Comparison of ENCODE assay signal across 15 cellular contexts in the genomic region with DNA sequence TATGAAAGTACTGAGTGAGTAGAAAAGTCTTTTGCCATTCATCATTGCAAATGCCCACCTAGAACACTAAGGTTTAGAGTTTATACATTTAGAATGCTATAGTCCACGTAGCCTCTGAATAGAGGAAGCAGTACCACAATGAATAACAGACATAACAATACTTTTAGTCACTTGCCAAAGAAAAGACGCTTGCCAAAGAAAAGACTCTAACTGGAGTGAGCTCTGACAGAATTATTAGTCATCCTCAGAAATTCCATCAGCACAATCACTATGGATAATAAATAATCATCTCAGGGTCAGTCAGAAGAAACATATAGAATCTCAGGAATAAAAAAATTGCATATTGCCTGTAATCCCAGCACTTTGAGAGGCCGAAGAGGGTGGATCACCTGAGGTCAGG.
DNase-seq lines count a peak whose midpoint lies in the region; ATAC-seq and TF ChIP-seq lines count a peak whose summit lies in the region.
"Had no signal": no experiment of that assay in that cellular context is flagged by ENCODE, and none has a peak within 500 bp of the region (broad histone marks: within the 10 kb centered on the region; RNA-seq: fewer than 3 reads in every experiment).

No MANE protein-coding gene starts in this region.

- H3K9me3 ChIP-seq in adipocyte (ENCODE audit: control insufficient read depth, low read length) (no peaks in the 10 kb centered on the region), thoracic aorta (no peaks in the 10 kb centered on the region)
- H3K9me3 ChIP-seq: ascending aorta, ovary had no signal

- H3K4me3 ChIP-seq in HFF-Myc (replicated peaks; ENCODE audit: low read depth, low read length) (no peak overlapping the region), adipocyte (ENCODE audit: low read length) (peak overlapping the region; percentile 61), fibroblast of the aortic adventitia (ENCODE audit: low read depth, low read length) (no peak overlapping the region), thoracic aorta (peak overlapping the region; percentile 14)
- H3K4me3 ChIP-seq: ascending aorta, ovary had no signal

- ATAC-seq in thoracic aorta (ENCODE audit: insufficient number of reproducible peaks, low FRiP score, low read depth) (peak; percentile 81), HG03196 (IDR thresholded peaks at IDR 0.05; ENCODE audit: unreplicated experiment) (no peak), sciatic nerve (no peak)
- ATAC-seq: activated T-cell treated with anti-CD3 and anti-CD28 coated beads, Interleukin-2, amount 50 U/mL, for 4 hours; left lobe of liver had no signal

- peak overlapping the region; percentile 19 for H3K9ac ChIP-seq in adipocyte (ENCODE audit: low read length)

- no peaks in the 10 kb centered on the region for H3K27me3 ChIP-seq in adipocyte (replicated peaks; ENCODE audit: control insufficient read depth, insufficient read depth, low read length)
- H3K27me3 ChIP-seq in thoracic aorta (replicated peaks; ENCODE audit: insufficient read depth): no peaks in the 10 kb centered on the region
- H3K27me3 ChIP-seq: ascending aorta, ovary had no signal

- DNase-seq in HFF-Myc (ENCODE audit: extremely low read depth, low read depth) (peak; percentile 59), adipocyte (ENCODE audit: low read depth) (peak; percentile 89), fibroblast of the aortic adventitia (ENCODE audit: low read depth) (peak; percentile 94), thoracic aorta (ENCODE audit: low spot score) (no peak), NCI-H2107 (lab: John Stamatoyannopoulos, UW) (no peak), sciatic nerve (ENCODE audit: low spot score) (no peak)
- DNase-seq: activated T-cell treated with anti-CD3 and anti-CD28 coated beads, Interleukin-2, amount 50 U/mL, for 4 hours; NCI-H187; ovary; RPMI8226; stimulated activated CD4-positive, alpha-beta T cell treated with anti-CD3 and anti-CD28 coated beads, Interleukin-4, amount 100 ng/mL, for 4 hours had no signal

- H3K4me1 ChIP-seq in adipocyte (ENCODE audit: control insufficient read depth, insufficient read depth, low read length): peaks cover 15% of the 10 kb centered on the region
- H3K4me1 ChIP-seq in thoracic aorta (ENCODE audit: control insufficient read depth in 1 of 2, low read depth in 2 of 2): peaks cover 12 to 13% of the 10 kb centered on the region in 2 donors

- intact Hi-C loops in sciatic nerve (cut with DNase I): no loop called here

- peak overlapping the region in 1 of 2 donors; percentile 23 for H3K27ac ChIP-seq in thoracic aorta
- H3K27ac ChIP-seq: ovary, VCaP had no signal

- no peak for TF ChIP-seq CTCF in HFF-Myc (IDR thresholded peaks at IDR 0.05; ENCODE audit: low read depth, low read length, missing control alignments)
- TF ChIP-seq CTCF in fibroblast of the aortic adventitia (IDR thresholded peaks at IDR 0.05; ENCODE audit: insufficient read depth, low read length): no peak
- TF ChIP-seq CTCF in thoracic aorta (IDR thresholded peaks at IDR 0.05): no peak

- H3K36me3 ChIP-seq in adipocyte (ENCODE audit: control insufficient read depth, insufficient read depth, low read length, severe bottlenecking) (no peaks in the 10 kb centered on the region), thoracic aorta (no peaks in the 10 kb centered on the region)
- H3K36me3 ChIP-seq: ascending aorta, ovary had no signal

Comparison
In these comparisons a context has a peak if more than half of its experiments do, and no peak if none do; other contexts are left out.
1. DNase-seq: peak in HFF-Myc (single experiment), adipocyte (single experiment) and fibroblast of the aortic adventitia (single experiment); none in thoracic aorta (single experiment), NCI-H2107 (single experiment) and sciatic nerve (single experiment).
2. H3K4me3 ChIP-seq: peak in adipocyte (single experiment) and thoracic aorta (single experiment); none in HFF-Myc (single experiment) and fibroblast of the aortic adventitia (single experiment).